1 cellular context compared by ENCODE assay signal in the genomic region with DNA sequence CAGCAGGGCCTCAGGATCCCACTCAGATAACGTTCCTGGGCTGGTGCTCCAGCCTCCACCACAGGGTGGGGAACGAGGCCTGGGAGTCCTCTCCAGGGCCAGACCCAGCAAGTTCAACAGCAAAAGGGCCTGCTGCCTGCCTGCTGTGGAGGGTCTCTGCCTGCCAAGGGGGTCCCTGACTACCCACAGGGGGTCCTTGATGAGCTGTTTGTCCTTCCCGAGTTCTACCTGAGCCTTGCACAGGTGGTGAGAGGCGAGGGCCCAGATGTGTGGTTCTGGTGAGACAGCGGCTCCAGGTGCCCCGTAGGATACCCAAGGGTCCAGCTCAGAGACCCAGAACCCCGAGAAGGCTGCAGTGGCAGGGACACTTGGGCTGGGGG.
TF ChIP-seq lines count a peak whose summit lies in the region.

No MANE protein-coding gene starts in this region.

TF ChIP-seq in GM23338, 12 proteins besides CTCF, POLR2A, EP300 and RAD21 (continued from another document):
- TF ChIP-seq ZNF462 (CRISPR knock-in tag; IDR thresholded peaks at IDR 0.05) (no peak), ZNF114 (CRISPR knock-in tag; IDR thresholded peaks at IDR 0.05) (no peak), STAT1 (IDR thresholded peaks at IDR 0.05; ENCODE audit: unreplicated experiment) (no peak), EZH2 (IDR thresholded peaks at IDR 0.05; ENCODE audit: low read depth, unreplicated experiment) (no peak), EZH2phosphoT487 (IDR thresholded peaks at IDR 0.05; ENCODE audit: unreplicated experiment) (no peak), REST (IDR thresholded peaks at IDR 0.05; ENCODE audit: unreplicated experiment) (no peak), ETS1 (IDR thresholded peaks at IDR 0.05) (no peak)
